Comparison of ENCODE assay signal across 8 cellular contexts in genomic region chr2:181457121-181457740, GRCh38. TPM values are rescaled to one million over a fixed set of nuclear protein-coding genes. Genes with fewer than 3 reads are reported as not detected.
A peak's percentile ranks its signal among the peaks of the same experiment; 100 is the strongest.
DNase-seq lines count a peak whose midpoint lies in the region; ATAC-seq lines count a peak whose summit lies in the region.

ITGA4 (plus strand) TSS chr2:181457386; CDS start chr2:181457655, 269 bp downstream.

- no peaks in the 10 kb centered on the region for H3K9me3 Mint-ChIP-seq in naive thymus-derived CD4-positive, alpha-beta T cell

- H3K27ac Mint-ChIP-seq in naive thymus-derived CD4-positive, alpha-beta T cell, result peak within 1 kb of the TSS; percentile 81 to 98 (median 95)

- POLR2A ChIA-PET in naive thymus-derived CD4-positive, alpha-beta T cell (lab: Charles Lee), result interaction anchor here (0.9 to 6.2 kb wide), 27 partner anchors 9 to 352 kb away, joined by 3 to 69 read pairs (median 5); no protein-coding TSS in a partner anchor

- H3K79me2 ChIP-seq in ACC112 (ENCODE audit: control insufficient read depth, insufficient read depth, low read length, unreplicated experiment), result peaks cover 25% of the 10 kb centered on the region

- H3K9me3 ChIP-seq in esophagus (ENCODE audit: control insufficient read depth in 2 of 2, insufficient read depth in 1 of 2, low read depth in 1 of 2, low read length in 1 of 2), result no peaks in the 10 kb centered on the region
- H3K9me3 ChIP-seq in naive thymus-derived CD4-positive, alpha-beta T cell (ENCODE audit: control insufficient read depth in 2 of 3, low read length in 3 of 3), result no peaks in the 10 kb centered on the region

- peak; percentile 20 for DNase-seq in NCI-H774 (lab: John Stamatoyannopoulos, UW)
- DNase-seq in activated CD8-positive, alpha-beta memory T cell treated with anti-CD3 and anti-CD28 coated beads, Interleukin-2, amount 50 U/mL, for 24 hours (ENCODE audit: extremely low read depth), result peak; percentile 59
- DNase-seq in naive thymus-derived CD4-positive, alpha-beta T cell, result peak; percentile 77 to 89 (median 83)
- DNase-seq in stimulated activated naive CD4-positive, alpha-beta T cell (lab: John Stamatoyannopoulos, UW), result peak; percentile 71 to 88 (median 80)

- H3K4me1 ChIP-seq in ACC112 (ENCODE audit: control insufficient read depth, insufficient read depth, low read length, unreplicated experiment) (peaks cover 34% of the 10 kb centered on the region), esophagus (ENCODE audit: control insufficient read depth in 2 of 2, insufficient read depth in 2 of 2, low read length in 1 of 2) (peaks cover 8 to 9% of the 10 kb centered on the region in 2 donors)
- H3K4me1 ChIP-seq in naive thymus-derived CD4-positive, alpha-beta T cell (ENCODE audit: control insufficient read depth in 2 of 2, insufficient read depth in 2 of 2, low read length in 2 of 2), result peaks cover 13 to 24% of the 10 kb centered on the region in 2 donors

- ATAC-seq in GM18517 (IDR thresholded peaks at IDR 0.05; ENCODE audit: unreplicated experiment), result peak; percentile 63
- ATAC-seq in HG03025 (IDR thresholded peaks at IDR 0.05; ENCODE audit: low FRiP score, unreplicated experiment), result peak; percentile 83
- peak; percentile 92 for ATAC-seq in naive thymus-derived CD4-positive, alpha-beta T cell

- H3K27ac ChIP-seq in ACC112 (ENCODE audit: low read depth, low read length) (peak within 1 kb of the TSS; percentile 14; the same call in 1 of the 2 replicates), esophagus (ENCODE audit: low read depth in 2 of 2, low read length in 1 of 2) (peak within 1 kb of the TSS; percentile 56 to 60)
- peak within 1 kb of the TSS; percentile 82 for H3K27ac ChIP-seq in naive thymus-derived CD4-positive, alpha-beta T cell (ENCODE audit: low read depth, low read length)

- peak within 1 kb of the TSS; percentile 89 to 99 (median 95) for H3K4me3 Mint-ChIP-seq in naive thymus-derived CD4-positive, alpha-beta T cell

- H3K27me3 ChIP-seq in ACC112 (ENCODE audit: insufficient read depth, low read length), result no peaks in the 10 kb centered on the region
- H3K27me3 ChIP-seq in esophagus (ENCODE audit: control insufficient read depth in 1 of 2, insufficient read depth in 2 of 2, low read length in 2 of 2), result no peaks in the 10 kb centered on the region
- no peaks in the 10 kb centered on the region for H3K27me3 ChIP-seq in naive thymus-derived CD4-positive, alpha-beta T cell (ENCODE audit: control insufficient read depth in 2 of 2, insufficient read depth in 2 of 2, low read length in 2 of 2)

- H2AFZ ChIP-seq in ACC112 (ENCODE audit: low read length, unreplicated experiment), result peak within 1 kb of the TSS; percentile 100

- H3K36me3 ChIP-seq in ACC112 (ENCODE audit: insufficient read depth, low read length), result no peaks in the 10 kb centered on the region
- H3K36me3 ChIP-seq in esophagus (ENCODE audit: control insufficient read depth in 2 of 2, insufficient read depth in 2 of 2, low read length in 1 of 2), result no peaks in the 10 kb centered on the region
- peaks cover 0 to 7% (median under 1%) of the 10 kb centered on the region in 3 experiments for H3K36me3 ChIP-seq in naive thymus-derived CD4-positive, alpha-beta T cell (ENCODE audit: control insufficient read depth in 2 of 3, insufficient read depth in 3 of 3, low read length in 3 of 3)

- no peaks in the 10 kb centered on the region for H3K27me3 Mint-ChIP-seq in naive thymus-derived CD4-positive, alpha-beta T cell

- H3K4me3 ChIP-seq in ACC112 (ENCODE audit: low read depth, low read length) (peak within 1 kb of the TSS; percentile 89), esophagus (ENCODE audit: low read depth in 1 of 2, low read length in 2 of 2) (peak within 1 kb of the TSS; percentile 50 to 59)
- peak within 1 kb of the TSS; percentile 91 for H3K4me3 ChIP-seq in naive thymus-derived CD4-positive, alpha-beta T cell (ENCODE audit: low read length)

- peaks cover 0 to 42% (median 0%) of the 10 kb centered on the region in 5 donors for H3K36me3 Mint-ChIP-seq in naive thymus-derived CD4-positive, alpha-beta T cell

- intact Hi-C loops in naive thymus-derived CD4-positive, alpha-beta T cell (cut with micrococcal nuclease), result loop anchor here (1.0 to 5.0 kb wide), 15 partner anchors 19 to 1450 kb away; partner anchors contain the start of genes CWC22 (in 1 of the 2), ITPRID2 (in 1 of the 2) and UBE2E3 (in 1 of the 2)

- CTCF ChIA-PET in naive thymus-derived CD4-positive, alpha-beta T cell (lab: Charles Lee), result interaction anchor here (0.6 to 3.5 kb wide), 22 partner anchors 10 to 352 kb away, joined by 3 to 26 read pairs (median 3); no protein-coding TSS in a partner anchor

- peaks cover 34 to 65% (median 54%) of the 10 kb centered on the region in 7 donors for H3K4me1 Mint-ChIP-seq in naive thymus-derived CD4-positive, alpha-beta T cell

- 1% methylated on average over 65 to 67 of the region's 67 CpGs for WGBS in esophagus, 2 donors

RNA-seq across cellular contexts. Expression of gene ITGA4, which starts in this region (rescaled TPM):
- under 1 TPM; 0.22 to 0.45 TPM for polyA plus RNA-seq in esophagus
- total RNA-seq in naive thymus-derived CD4-positive, alpha-beta T cell, result 100 to 1,000 TPM; 135 to 212 (median 159) TPM
- polyA plus RNA-seq in naive thymus-derived CD4-positive, alpha-beta T cell, result 100 to 1,000 TPM in 1 of 2 donors, 10 to 100 TPM in 1; 66.9 to 121 TPM

Comparison
In these comparisons a context has a peak if more than half of its experiments do, and no peak if none do; other contexts are left out.
1. Peak in every context shown above with its lines: DNase-seq, ATAC-seq, H3K4me3 ChIP-seq and H3K27ac ChIP-seq.
2. RNA of gene ITGA4 (polyA plus RNA-seq): 66.9 to 121 TPM in naive thymus-derived CD4-positive, alpha-beta T cell; 0.22 to 0.45 TPM in esophagus; every median in the first group is over 10 times any median in the second.
3. H3K27ac ChIP-seq: peak in every context shown above with its lines; median percentile 82 in naive thymus-derived CD4-positive, alpha-beta T cell; 58 in esophagus; 14 in ACC112.
4. DNase-seq: peak in every context shown above with its lines; median percentile 83 in naive thymus-derived CD4-positive, alpha-beta T cell; 80 in stimulated activated naive CD4-positive, alpha-beta T cell; 59 in activated CD8-positive, alpha-beta memory T cell treated with anti-CD3 and anti-CD28 coated beads, Interleukin-2, amount 50 U/mL, for 24 hours; 20 in NCI-H774.